Comparison of ENCODE assay signal across 1 cellular context in the genomic region with DNA sequence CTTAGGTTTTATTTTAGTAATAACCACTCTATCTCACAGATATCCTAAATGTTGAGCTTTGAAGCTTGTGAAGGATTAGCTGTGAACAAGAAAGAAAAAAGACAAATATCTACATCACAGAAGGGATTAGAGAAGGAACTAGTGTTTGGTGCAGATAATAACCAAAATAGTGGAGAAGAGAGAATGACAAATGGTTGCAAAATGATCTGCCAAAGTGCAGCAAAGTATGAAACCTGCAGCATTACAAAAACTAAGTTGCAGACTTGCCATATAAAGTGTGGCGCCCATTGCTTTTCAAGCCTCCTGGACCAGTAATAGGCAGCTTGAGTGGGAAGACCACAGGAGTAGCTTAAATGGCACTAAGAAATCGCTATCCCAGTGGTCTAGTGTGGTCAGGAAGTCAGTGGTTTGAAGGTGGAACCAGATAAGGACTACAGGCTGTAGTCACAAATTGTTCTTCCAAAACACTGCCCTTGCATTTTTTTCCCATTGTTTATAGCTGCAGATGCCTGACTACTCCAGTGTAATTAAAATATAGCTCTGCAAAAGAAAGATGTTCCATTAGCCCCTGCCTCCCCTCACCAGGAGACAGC.
TF ChIP-seq lines count a peak whose summit lies in the region.

No MANE protein-coding gene starts in this region.

TF ChIP-seq in A549, 52 proteins besides CTCF, POLR2A, EP300 and RAD21:
- peak; percentile 27; the same call in 1 of the 2 replicates for TF ChIP-seq TFCP2L1 (CRISPR knock-in tag; IDR thresholded peaks at IDR 0.05)
- TF ChIP-seq MYC (IDR thresholded peaks at IDR 0.05; ENCODE audit: borderline replicate concordance, low read length): no peak
- TF ChIP-seq FOSB (CRISPR knock-in tag; IDR thresholded peaks at IDR 0.05): peak; percentile 38; the same call in 1 of the 2 replicates
